In genomic region chr5:128579111-128579510, GRCh38 we compare ENCODE assay signal across 13 cellular contexts. TPM values are rescaled to one million over a fixed set of nuclear protein-coding genes. Genes with fewer than 3 reads are reported as not detected.
A peak's percentile ranks its signal among the peaks of the same experiment; 100 is the strongest.
DNase-seq lines count a peak whose midpoint lies in the region; TF ChIP-seq lines count a peak whose summit lies in the region.
"Had no signal": no experiment of that assay in that cellular context is flagged by ENCODE, and none has a peak within 500 bp of the region (broad histone marks: within the 10 kb centered on the region; RNA-seq: fewer than 3 reads in every experiment).

No MANE protein-coding gene starts in this region.

- in situ Hi-C loops in astrocyte of the spinal cord (cut with HindIII; ENCODE audit: low sequenced_read_pairs) = no loop called here

- no peak for TF ChIP-seq CTCF in astrocyte of the spinal cord (IDR thresholded peaks at IDR 0.05; ENCODE audit: low read depth, low read length)
- TF ChIP-seq CTCF in mesothelial cell of epicardium (IDR thresholded peaks at IDR 0.05; ENCODE audit: unreplicated experiment) = no peak

- no peaks in the 10 kb centered on the region for H3K36me3 Mint-ChIP-seq in mesothelial cell of epicardium

- no peak overlapping the region for H3K4me3 ChIP-seq in astrocyte of the spinal cord (ENCODE audit: low read depth, low read length)

- H3K27ac Mint-ChIP-seq in mesothelial cell of epicardium = no peak overlapping the region

- DNase-seq in A172 (ENCODE audit: low spot score) (peak; percentile 64), HS-5 (ENCODE audit: low read depth) (peak; percentile 84), astrocyte of the spinal cord (ENCODE audit: low read depth, low spot score) (peak; percentile 64), glomerular visceral epithelial cell (ENCODE audit: extremely low spot score) (peak; percentile 43), KG1 (lab: John Stamatoyannopoulos, UW) (no peak), NCI-H1930 (lab: John Stamatoyannopoulos, UW) (no peak), mesothelial cell of epicardium (ENCODE audit: low spot score in 2 of 2, unreplicated experiment in 2 of 2) (no peak), amygdala (lab: John Stamatoyannopoulos, UW) (no peak)
- DNase-seq: activated gamma-delta T cell treated with Interleukin-2 at 50 U/mL for 16 hours, NCI-H1048, occipital lobe, small intestine had no signal

- peaks cover 9% of the 10 kb centered on the region for H3K4me1 Mint-ChIP-seq in mesothelial cell of epicardium

- no peaks in the 10 kb centered on the region for H3K27me3 Mint-ChIP-seq in mesothelial cell of epicardium (ENCODE audit: low read depth)

- peaks cover 12% of the 10 kb centered on the region for H3K9me3 Mint-ChIP-seq in mesothelial cell of epicardium

- no peak overlapping the region for H3K4me3 Mint-ChIP-seq in mesothelial cell of epicardium

RNA-seq across cellular contexts. Expression of gene FBN2, which starts 41.1 kb away (rescaled TPM):
- 11.6 and 11.8 TPM in 2 replicates for total RNA-seq in A172 (2014; rRNA removed; shearing (Covaris generic))
- total RNA-seq in mesothelial cell of epicardium = 238 to 252 TPM (median 244 TPM) in 3 replicates
- total RNA-seq: OCI-LY7 had no signal

Comparison
In these comparisons a context has a peak if more than half of its experiments do, and no peak if none do; other contexts are left out.
1. DNase-seq: peak in A172 (single experiment), HS-5 (single experiment), astrocyte of the spinal cord (single experiment) and glomerular visceral epithelial cell (single experiment); none in KG1 (single experiment), NCI-H1930 (0 of 2), mesothelial cell of epicardium (0 of 2) and amygdala (0 of 56).
2. RNA of gene FBN2, which starts 41.1 kb away (total RNA-seq): 238 to 252 TPM in mesothelial cell of epicardium; 11.6 to 11.8 TPM in A172; every median in the first group is over 10 times any median in the second.